8 cellular contexts compared by ENCODE assay signal in genomic region chr14:50116221-50116956, GRCh38. TPM values are rescaled to one million over a fixed set of nuclear protein-coding genes. Genes with fewer than 3 reads are reported as not detected.
DNase-seq lines count a peak whose midpoint lies in the region; ATAC-seq and TF ChIP-seq lines count a peak whose summit lies in the region.

TSS of gene VCPKMT (minus strand) at chr14:50116572. CDS start at chr14:50116552, 20 bp downstream.

- CTCF ChIA-PET in GM10248 (lab: Yijun Ruan, JAX) (interaction anchor here (0.6 to 1.7 kb wide), 9 partner anchors 11 to 264 kb away, joined by 3 to 6 read pairs (median 4); partner anchors contain the start of gene NEMF), SK-N-SH (lab: Yijun Ruan, JAX) (interaction anchor here (0.6 to 3.2 kb wide), 10 partner anchors 12 to 265 kb away, joined by 3 to 27 read pairs (median 4); no protein-coding TSS in a partner anchor)

- peaks cover 36% of the 10 kb centered on the region for H3F3A ChIP-seq in SK-N-SH (replicated peaks; ENCODE audit: insufficient read depth)

- H3K4me3 ChIP-seq in SK-N-SH (ENCODE audit: low read depth in 2 of 2, low read length in 1 of 2) (peak within 1 kb of the TSS; percentile 86 to 87), suprapubic skin (peak within 1 kb of the TSS; percentile 71)

- TF ChIP-seq RAD21 in SK-N-SH (IDR thresholded peaks at IDR 0.05; ENCODE audit: low read length) = no peak

- H4K20me1 ChIP-seq in SK-N-SH (ENCODE audit: insufficient read depth) = no peaks in the 10 kb centered on the region

- H3K79me2 ChIP-seq in SK-N-SH (ENCODE audit: insufficient read depth) = peaks cover 45% of the 10 kb centered on the region

- H3K4me2 ChIP-seq in SK-N-SH = peak within 1 kb of the TSS; percentile 74

- peaks cover 42 to 68% of the 10 kb centered on the region in 2 experiments for H3K36me3 ChIP-seq in SK-N-SH (replicated peaks in 1 of 2; ENCODE audit: control insufficient read depth in 1 of 2, insufficient read depth in 2 of 2, low read length in 1 of 2)
- peaks cover 51% of the 10 kb centered on the region for H3K36me3 ChIP-seq in suprapubic skin

- H3K27me3 ChIP-seq in SK-N-SH (ENCODE audit: insufficient read depth) = no peaks in the 10 kb centered on the region
- H3K27me3 ChIP-seq in suprapubic skin = no peaks in the 10 kb centered on the region

- TF ChIP-seq CTCF in GM10248 (IDR thresholded peaks at IDR 0.05; ENCODE audit: control extremely low read depth, extremely low read depth, low read depth, missing control alignments) = no peak
- TF ChIP-seq CTCF in SK-N-SH (IDR thresholded peaks at IDR 0.05) = no peak
- no peak for TF ChIP-seq CTCF in suprapubic skin (IDR thresholded peaks at IDR 0.05)

- TF ChIP-seq EP300 in SK-N-SH (IDR thresholded peaks at IDR 0.05; ENCODE audit: borderline replicate concordance in 1 of 2, low read depth in 1 of 2, low read length in 1 of 2) = 0 out of 4 replicates have a peak, but pooled peaks of 1 of the 2 experiments have one; percentile 21
- TF ChIP-seq EP300 in suprapubic skin (IDR thresholded peaks at IDR 0.05) = no peak

- DNase-seq in GM10248 (ENCODE audit: extremely low spot score) = peak; percentile 94
- DNase-seq in NCI-H1092 (lab: John Stamatoyannopoulos, UW) = peak; percentile 94
- DNase-seq in SK-N-SH = peak; percentile 95
- DNase-seq in activated naive CD4-positive, alpha-beta T cell treated with anti-CD3 and anti-CD28 coated beads, Interleukin-2, amount 50 U/mL, for 16 hours = peak; percentile 99
- peak; percentile 45 for DNase-seq in glomerular endothelial cell (ENCODE audit: extremely low read depth, low read depth, low spot score)
- DNase-seq in nucleus accumbens (lab: John Stamatoyannopoulos, UW) = peak; percentile 53 to 95 (median 85)
- DNase-seq in suprapubic skin (ENCODE audit: low spot score in 2 of 2) = peak; percentile 96 to 97

- peak within 1 kb of the TSS; percentile 99 for H2AFZ ChIP-seq in SK-N-SH (ENCODE audit: low read depth)

- H3K4me1 ChIP-seq in SK-N-SH (ENCODE audit: control insufficient read depth in 1 of 2, insufficient read depth in 2 of 2, low read depth in 1 of 2, low read length in 1 of 2) (peaks cover 8% of the 10 kb centered on the region in 2 experiments), suprapubic skin (peaks cover 23% of the 10 kb centered on the region)

- 0% methylated on average over 22 of the region's 61 CpGs for WGBS in SK-N-SH (ENCODE audit: low lambda C conversion rate)
- WGBS in suprapubic skin = 0% methylated on average over 14 of the region's 61 CpGs

- peak; percentile 97 for ATAC-seq in HG02610 (IDR thresholded peaks at IDR 0.05; ENCODE audit: unreplicated experiment)

- H3K27ac ChIP-seq in SK-N-SH (ENCODE audit: low read depth in 2 of 2, low read length in 1 of 2) (peak within 1 kb of the TSS; percentile 88 to 92), suprapubic skin (peak within 1 kb of the TSS; percentile 79)

- POLR2A ChIA-PET in GM10248 (lab: Yijun Ruan, JAX) = interaction anchor here (0.6 to 1.2 kb wide), 3 partner anchors 78 to 349 kb away, joined by 3 to 5 read pairs (median 4); no protein-coding TSS in a partner anchor
- POLR2A ChIA-PET in SK-N-SH (lab: Yijun Ruan, JAX) = interaction anchor here (0.6 to 1.4 kb wide), 7 partner anchors 11 to 444 kb away, joined by 3 to 8 read pairs (median 3); partner anchors contain the start of genes ATL1, DMAC2L, L2HGDH and SOS2

- TF ChIP-seq POLR2A in suprapubic skin (IDR thresholded peaks at IDR 0.05) = peak in 1 of 2 donors; percentile 88

- peak within 1 kb of the TSS; percentile 86 for H3K9ac ChIP-seq in SK-N-SH

- H3K9me2 ChIP-seq in SK-N-SH = no peaks in the 10 kb centered on the region

- H3K9me3 ChIP-seq in SK-N-SH = no peaks in the 10 kb centered on the region
- no peaks in the 10 kb centered on the region for H3K9me3 ChIP-seq in suprapubic skin

TF ChIP-seq in SK-N-SH, 30 proteins besides CTCF, POLR2A, EP300 and RAD21 (continues in another document):
- peak; percentile 87 for TF ChIP-seq MAX (IDR thresholded peaks at IDR 0.05; ENCODE audit: low read depth)
- TF ChIP-seq TCF12 (IDR thresholded peaks at IDR 0.05) = peak; percentile 11; the same call in 1 of the 2 replicates
- peak; percentile 34; the same call in 1 of the 2 replicates for TF ChIP-seq RCOR1 (IDR thresholded peaks at IDR 0.05; ENCODE audit: low read length)
- 0 out of 2 replicates have a peak, but pooled peaks have one; percentile 37 for TF ChIP-seq GABPA (IDR thresholded peaks at IDR 0.05; ENCODE audit: low read depth)
- TF ChIP-seq NRF1 (IDR thresholded peaks at IDR 0.05; ENCODE audit: low read depth, low read length) = no peak
- peak; percentile 71 for TF ChIP-seq CHD2 (IDR thresholded peaks at IDR 0.05; ENCODE audit: low read length, partially characterized antibody)
- TF ChIP-seq RFX5 (IDR thresholded peaks at IDR 0.05; ENCODE audit: low read length) = no peak
- no peak for TF ChIP-seq JUND (IDR thresholded peaks at IDR 0.05)
- TF ChIP-seq IRF3 (IDR thresholded peaks at IDR 0.05; ENCODE audit: low read depth, low read length) = no peak
- TF ChIP-seq USF2 (IDR thresholded peaks at IDR 0.05; ENCODE audit: borderline replicate concordance, low read depth, low read length) = no peak
- TF ChIP-seq NFIC (IDR thresholded peaks at IDR 0.05; ENCODE audit: borderline replicate concordance) = no peak
- TF ChIP-seq FOSL2 (IDR thresholded peaks at IDR 0.05; ENCODE audit: borderline replicate concordance, low read depth) = no peak
- no peak for TF ChIP-seq PBX3 (IDR thresholded peaks at IDR 0.05)
- TF ChIP-seq GATA2 (CRISPR knock-in tag; IDR thresholded peaks at IDR 0.05) = no peak; the same call in 1 of the 2 replicates
- peak; percentile 82; the same call in 1 of the 2 replicates for TF ChIP-seq SIN3A (IDR thresholded peaks at IDR 0.05; ENCODE audit: borderline replicate concordance, low read depth, low read length)
- peak; percentile 87 for TF ChIP-seq MXI1 (IDR thresholded peaks at IDR 0.05; ENCODE audit: low read depth, low read length)
- TF ChIP-seq RXRA (IDR thresholded peaks at IDR 0.05; ENCODE audit: borderline replicate concordance, low read depth) = no peak
- TF ChIP-seq FOXJ3 (CRISPR knock-in tag; IDR thresholded peaks at IDR 0.05) = no peak
- TF ChIP-seq SMC3 (IDR thresholded peaks at IDR 0.05; ENCODE audit: low read depth, low read length) = no peak
- peak; percentile 94 for TF ChIP-seq TAF1 (IDR thresholded peaks at IDR 0.05; ENCODE audit: borderline replicate concordance, low read depth, low read length)

RNA-seq across cellular contexts. Expression of gene VCPKMT, which starts in this region (rescaled TPM):
- 6.7 and 7.3 TPM in 2 replicates for polyA plus RNA-seq in SK-N-SH (2012; rRNA removed)
- polyA plus RNA-seq in SK-N-SH (2012; cell fraction: cytosol; rRNA removed) = 5.3 and 5.5 TPM in 2 replicates
- polyA plus RNA-seq in SK-N-SH (2012; cell fraction: nucleus; rRNA removed) = 15.3 and 16.9 TPM in 2 replicates
- total RNA-seq in glomerular endothelial cell (3.0 and 3.6 TPM in 2 replicates), suprapubic skin (10 to 100 TPM in 3 of 4 donors, 1 to 10 TPM in 1; 8.1 to 12.5 (median 11.9) TPM)

Comparison
In these comparisons a context has a peak if more than half of its experiments do, and no peak if none do; other contexts are left out.
1. Peak in every context shown above with its lines: DNase-seq, ATAC-seq, H3K4me3 ChIP-seq and H3K27ac ChIP-seq.
2. DNase-seq: peak in every context shown above with its lines; median percentile 99 in activated naive CD4-positive, alpha-beta T cell treated with anti-CD3 and anti-CD28 coated beads, Interleukin-2, amount 50 U/mL, for 16 hours; 96 in suprapubic skin; 95 in SK-N-SH; 94 in GM10248; 94 in NCI-H1092; 85 in nucleus accumbens; 45 in glomerular endothelial cell.